Comparison of ENCODE assay signal across 9 cellular contexts in the genomic region with DNA sequence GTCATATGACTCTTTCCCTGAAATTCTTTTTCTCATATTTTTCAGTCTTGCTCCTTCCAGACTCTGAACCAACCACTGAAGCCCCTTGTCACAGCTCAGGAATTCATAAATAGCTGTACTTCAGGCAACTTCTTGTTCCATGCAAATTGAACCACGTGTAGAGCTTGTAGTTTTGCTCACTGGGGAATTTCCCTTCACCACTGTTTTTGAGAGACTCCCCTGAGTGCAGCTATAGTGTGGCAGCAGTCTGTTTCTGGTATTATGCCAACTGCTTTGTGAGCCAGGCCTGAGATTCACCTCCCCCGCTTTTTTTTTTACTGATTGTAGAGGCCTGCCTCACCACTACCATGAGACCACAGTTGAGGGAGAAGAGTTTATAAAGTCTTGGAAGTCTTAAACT.
DNase-seq lines count a peak whose midpoint lies in the region; ATAC-seq and TF ChIP-seq lines count a peak whose summit lies in the region.
"Had no signal": no experiment of that assay in that cellular context is flagged by ENCODE, and none has a peak within 500 bp of the region (broad histone marks: within the 10 kb centered on the region; RNA-seq: fewer than 3 reads in every experiment).

No MANE protein-coding gene starts in this region.

- H3K4me3 ChIP-seq in trophoblast cell (ENCODE audit: low read depth, low read length) (no peak overlapping the region), uterus (no peak overlapping the region)
- H3K4me3 ChIP-seq: pancreas had no signal

- no peak overlapping the region for H2BK12ac ChIP-seq in trophoblast cell (ENCODE audit: low read length)

- no peak overlapping the region for H2AFZ ChIP-seq in trophoblast cell (ENCODE audit: insufficient read depth, low read length, poor library complexity)

- H3K4me2 ChIP-seq in trophoblast cell (ENCODE audit: low read length), result no peak overlapping the region

- CTCF ChIA-PET in T-cell (lab: Charles Lee), result no interaction called here

- no peak overlapping the region for H3K23ac ChIP-seq in trophoblast cell (ENCODE audit: low read length)

- H3K18ac ChIP-seq in trophoblast cell (ENCODE audit: low read length), result no peak overlapping the region

- intact Hi-C loops in uterus (cut with DNase I; ENCODE audit: low total_unique reads), result no loop called here

- peak; percentile 96 to 98 for DNase-seq in foreskin keratinocyte
- no peak for DNase-seq in trophoblast cell
- no peak for DNase-seq in T-cell
- DNase-seq in epidermal melanocyte (ENCODE audit: insufficient read length, low spot score), result no peak
- no peak for DNase-seq in uterus
- DNase-seq: pancreas had no signal

- H3K9ac ChIP-seq in trophoblast cell (ENCODE audit: low read length), result no peak overlapping the region

- no peaks in the 10 kb centered on the region for H3K36me3 Mint-ChIP-seq in T-cell

- POLR2A ChIA-PET in T-cell (lab: Charles Lee), result no interaction called here

- H3K9me3 ChIP-seq in trophoblast cell (ENCODE audit: insufficient read depth, low read depth, low read length), result no peaks in the 10 kb centered on the region
- H3K9me3 ChIP-seq in uterus, result no peaks in the 10 kb centered on the region
- H3K9me3 ChIP-seq: pancreas had no signal

- H2BK5ac ChIP-seq in trophoblast cell (ENCODE audit: low read depth, low read length, poor library complexity), result no peak overlapping the region

- no peak overlapping the region for H4K12ac ChIP-seq in trophoblast cell (ENCODE audit: low read depth, low read length)

- no peak overlapping the region for H2BK120ac ChIP-seq in trophoblast cell (ENCODE audit: insufficient read depth, low read length, poor library complexity)

- no peaks in the 10 kb centered on the region for H3K79me2 ChIP-seq in trophoblast cell (ENCODE audit: control insufficient read depth, insufficient read depth, low read length, poor library complexity)

- H3K27me3 Mint-ChIP-seq in T-cell, result no peaks in the 10 kb centered on the region

- no peak overlapping the region for H3K4ac ChIP-seq in trophoblast cell (ENCODE audit: low read depth, low read length)

- H3K4me3 Mint-ChIP-seq in T-cell, result no peak overlapping the region

- TF ChIP-seq CTCF in foreskin keratinocyte (conservative IDR thresholded peaks at IDR 0.05), result no peak
- TF ChIP-seq CTCF in uterus (IDR thresholded peaks at IDR 0.05), result no peak

- H3K79me1 ChIP-seq in trophoblast cell (ENCODE audit: low read length), result no peaks in the 10 kb centered on the region

- TF ChIP-seq POLR2A in uterus (IDR thresholded peaks at IDR 0.05), result no peak

- no peak overlapping the region for H3K14ac ChIP-seq in trophoblast cell (ENCODE audit: low read length)

- H2AK5ac ChIP-seq in trophoblast cell (ENCODE audit: low read length), result no peak overlapping the region

- peaks cover 56% of the 10 kb centered on the region for H3K4me1 ChIP-seq in foreskin keratinocyte
- peaks cover 0 to 1% of the 10 kb centered on the region in 2 experiments for H3K4me1 ChIP-seq in trophoblast cell (ENCODE audit: control insufficient read depth in 1 of 2, insufficient read depth in 2 of 2, low read length in 2 of 2)
- H3K4me1 ChIP-seq in uterus, result no peaks in the 10 kb centered on the region
- H3K4me1 ChIP-seq: pancreas had no signal

- peaks cover 0 to 10% (median 2%) of the 10 kb centered on the region in 3 donors for H3K9me3 Mint-ChIP-seq in T-cell

- ATAC-seq in GM18498 (IDR thresholded peaks at IDR 0.05; ENCODE audit: unreplicated experiment) (peak; percentile 94), GM21717 (IDR thresholded peaks at IDR 0.05; ENCODE audit: unreplicated experiment) (peak; percentile 95), HG03565 (IDR thresholded peaks at IDR 0.05; ENCODE audit: unreplicated experiment) (peak; percentile 99), foreskin keratinocyte (peak; percentile 85), T-cell (replicated peaks in 1 of 4) (no peak)

- H4K91ac ChIP-seq in trophoblast cell (ENCODE audit: low read depth, low read length), result no peak overlapping the region

- no peaks in the 10 kb centered on the region for H3K4me1 Mint-ChIP-seq in T-cell

- H3K27me3 ChIP-seq in foreskin keratinocyte, result no peaks in the 10 kb centered on the region
- H3K27me3 ChIP-seq in trophoblast cell (ENCODE audit: insufficient read depth, low read length), result no peaks in the 10 kb centered on the region
- no peaks in the 10 kb centered on the region for H3K27me3 ChIP-seq in uterus
- H3K27me3 ChIP-seq: pancreas had no signal

- no CpG with 5 or more reads among the region's 2 CpGs for WGBS in trophoblast cell (ENCODE audit: extremely low coverage, insufficient coverage, insufficient read length)

- H3K36me3 ChIP-seq in trophoblast cell (ENCODE audit: control insufficient read depth in 1 of 2, insufficient read depth in 2 of 2, low read length in 2 of 2), result no peaks in the 10 kb centered on the region
- H3K36me3 ChIP-seq in uterus, result no peaks in the 10 kb centered on the region
- H3K36me3 ChIP-seq: pancreas had no signal

- H4K8ac ChIP-seq in trophoblast cell (ENCODE audit: low read depth, low read length), result no peak overlapping the region

- H3K27ac ChIP-seq in foreskin keratinocyte (peak overlapping the region; percentile 58), trophoblast cell (ENCODE audit: low read depth, low read length) (no peak overlapping the region), uterus (no peak overlapping the region)
- H3K27ac ChIP-seq: pancreas had no signal

- H3K27ac Mint-ChIP-seq in T-cell, result no peak overlapping the region

Comparison
In these comparisons a context has a peak if more than half of its experiments do, and no peak if none do; other contexts are left out.
1. ATAC-seq: peak in GM18498 (single experiment), GM21717 (single experiment), HG03565 (single experiment) and foreskin keratinocyte (single experiment); none in T-cell (0 of 4).
2. DNase-seq: peak in foreskin keratinocyte (2 of 2); none in trophoblast cell (0 of 2), T-cell (0 of 34), epidermal melanocyte (single experiment) and uterus (0 of 2).